In the genomic region with DNA sequence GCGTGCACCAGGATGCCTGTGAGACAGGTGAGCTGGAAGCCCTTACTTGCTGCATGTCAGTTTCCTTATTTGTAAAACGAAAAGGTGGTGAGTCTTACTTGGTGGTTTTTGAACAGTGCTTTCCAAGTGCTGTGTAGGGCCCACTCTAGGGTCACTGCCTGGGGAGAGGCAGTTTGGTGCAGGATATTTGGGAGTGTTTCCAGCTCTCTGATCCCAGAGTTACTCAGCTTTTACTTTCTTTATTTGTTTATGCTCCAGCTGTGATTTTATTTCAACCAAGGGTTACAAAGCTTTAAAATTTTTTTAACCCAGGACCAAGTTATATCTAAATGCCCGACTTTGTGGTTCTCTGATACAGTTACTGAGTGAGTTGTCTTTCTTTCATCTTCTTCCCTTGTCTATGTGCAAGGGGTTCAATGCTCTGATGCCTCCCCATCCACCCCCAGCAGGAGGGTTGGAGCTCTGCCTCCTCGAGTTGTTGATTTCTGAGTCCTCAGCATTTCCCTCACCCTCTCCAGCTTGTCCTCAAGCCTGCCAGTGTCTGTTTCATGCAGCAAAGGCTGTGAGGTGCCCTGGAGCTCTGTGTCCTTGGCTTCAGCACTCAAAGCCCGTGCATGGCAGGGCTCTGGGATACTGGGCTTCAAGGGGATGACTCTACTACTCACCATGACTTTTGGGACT, we compare ENCODE assay signal across 17 cellular contexts.
DNase-seq lines count a peak whose midpoint lies in the region; ATAC-seq and TF ChIP-seq lines count a peak whose summit lies in the region.
"Had no signal": no experiment of that assay in that cellular context is flagged by ENCODE, and none has a peak within 500 bp of the region (broad histone marks: within the 10 kb centered on the region; RNA-seq: fewer than 3 reads in every experiment).

No MANE protein-coding gene starts in this region.

- no peak for TF ChIP-seq CTCF in PC-3 (conservative IDR thresholded peaks at IDR 0.05; ENCODE audit: low read depth, low read length)
- peak in 1 of 4 experiments; percentile 10 for TF ChIP-seq CTCF in gastroesophageal sphincter (IDR thresholded peaks at IDR 0.05)
- no peak for TF ChIP-seq CTCF in testis (IDR thresholded peaks at IDR 0.05)
- no peak for TF ChIP-seq CTCF in HFFc6 (IDR thresholded peaks at IDR 0.05)

- DNase-seq in PC-3, result peak; percentile 4
- DNase-seq in testis, result no peak
- DNase-seq in HFFc6, result no peak
- no peak for DNase-seq in activated effector memory CD4-positive, alpha-beta T cell treated with anti-CD3 and anti-CD28 coated beads, Interleukin-2, amount 50 U/mL, for 16 hours
- no peak for DNase-seq in UCSD-AML1 (lab: John Stamatoyannopoulos, UW; ENCODE audit: unreplicated experiment)
- DNase-seq: activated CD4-positive, alpha-beta T cell treated with anti-CD3 and anti-CD28 coated beads for 36 hours; NCI-H1436; NCI-H774; stimulated activated naive CD8-positive, alpha-beta T cell treated with anti-CD3 and anti-CD28 coated beads, Interleukin-15, amount 100 ng/mL, for 72 hours had no signal

- H3K27me3 Mint-ChIP-seq in HFFc6 (ENCODE audit: insufficient read depth), result peaks cover 5% of the 10 kb centered on the region; the same call in 1 of the 2 replicates
- H3K27me3 Mint-ChIP-seq: natural killer cell treated with Interleukin-12 subunit alpha and Interleukin-12 subunit beta and Interleukin-15 and Interleukin-18, amount 100 ng/mL, for 72 hours had no signal

- no peak overlapping the region for H3K4me3 Mint-ChIP-seq in HFFc6
- H3K4me3 Mint-ChIP-seq: activated CD4-positive, alpha-beta T cell treated with anti-CD3 and anti-CD28 coated beads for 36 hours; activated naive CD8-positive, alpha-beta T cell; natural killer cell treated with Interleukin-12 subunit alpha and Interleukin-12 subunit beta and Interleukin-15 and Interleukin-18, amount 100 ng/mL, for 72 hours; stimulated activated naive CD8-positive, alpha-beta T cell treated with anti-CD3 and anti-CD28 coated beads, Interleukin-15, amount 100 ng/mL, for 72 hours had no signal

- CTCF ChIA-PET in PC-3 (lab: Charles Lee), result interaction anchor here (1.0 kb wide), 1 partner anchor 230 kb away, joined by 4 read pairs; no protein-coding TSS in a partner anchor

- no peaks in the 10 kb centered on the region for H3K4me1 Mint-ChIP-seq in HFFc6 (ENCODE audit: low read depth)
- H3K4me1 Mint-ChIP-seq: activated CD4-positive, alpha-beta T cell treated with anti-CD3 and anti-CD28 coated beads for 36 hours had no signal

- 33 to 44% methylated on average over 2 to 4 of the region's 5 CpGs for WGBS in gastroesophageal sphincter (ENCODE audit: low coverage in 1 of 2), 2 donors
- WGBS in testis, 2 donors, result 53 to 56% methylated on average over 5 of the region's 5 CpGs

- H3K9me3 ChIP-seq in PC-3 (ENCODE audit: low read length) (no peaks in the 10 kb centered on the region), gastroesophageal sphincter (no peaks in the 10 kb centered on the region), mucosa of stomach (ENCODE audit: control insufficient read depth, low read length) (no peaks in the 10 kb centered on the region), testis (no peaks in the 10 kb centered on the region)

- H3K36me3 ChIP-seq in PC-3 (ENCODE audit: low read depth, low read length) (no peaks in the 10 kb centered on the region), gastroesophageal sphincter (no peaks in the 10 kb centered on the region), mucosa of stomach (ENCODE audit: control insufficient read depth, insufficient read depth, low read length) (no peaks in the 10 kb centered on the region), testis (ENCODE audit: low read depth, missing control alignments) (no peaks in the 10 kb centered on the region)

- H3K4me3 ChIP-seq in PC-3 (ENCODE audit: low read length) (no peak overlapping the region), gastroesophageal sphincter (no peak overlapping the region), mucosa of stomach (ENCODE audit: low read length) (no peak overlapping the region), testis (no peak overlapping the region)
- H3K4me3 ChIP-seq: K562, skin epidermis had no signal

- BruUV-seq in PC-3 (replicated peaks; lab: Mats Ljungman, UMichigan), result no TSS peak

- peaks cover 8% of the 10 kb centered on the region; the same call in 1 of the 2 replicates for H3K4me1 ChIP-seq in PC-3 (ENCODE audit: insufficient read depth, low read length)
- H3K4me1 ChIP-seq in gastroesophageal sphincter, result peaks cover 5 to 61% (median 13%) of the 10 kb centered on the region in 3 donors
- peaks cover 41% of the 10 kb centered on the region for H3K4me1 ChIP-seq in mucosa of stomach (ENCODE audit: control insufficient read depth, insufficient read depth, low read length)
- peaks cover 7% of the 10 kb centered on the region for H3K4me1 ChIP-seq in testis

- H3K79me2 ChIP-seq in PC-3 (ENCODE audit: low read length), result no peaks in the 10 kb centered on the region

- H3K4me2 ChIP-seq in PC-3 (ENCODE audit: low read length), result no peak overlapping the region

- intact Hi-C loops in PC-3 (cut with micrococcal nuclease) (loop anchor here (5.0 to 10.0 kb wide), 2 partner anchors 100 to 137 kb away; no protein-coding TSS in a partner anchor), testis (cut with DNase I; ENCODE audit: low total_unique reads) (no loop called here)

- peaks cover 4% of the 10 kb centered on the region; the same call in 1 of the 2 replicates for H3K9me3 Mint-ChIP-seq in HFFc6
- H3K9me3 Mint-ChIP-seq: natural killer cell treated with Interleukin-12 subunit alpha and Interleukin-12 subunit beta and Interleukin-15 and Interleukin-18, amount 100 ng/mL, for 72 hours had no signal

- no peak overlapping the region for H3K27ac ChIP-seq in PC-3 (ENCODE audit: low read length)
- peak overlapping the region; percentile 46 to 72 (median 62) for H3K27ac ChIP-seq in gastroesophageal sphincter
- peak overlapping the region; percentile 29 to 46 for H3K27ac ChIP-seq in testis

- POLR2A ChIA-PET in PC-3 (lab: Charles Lee; ENCODE audit: unreplicated experiment), result no interaction called here

- H4K20me1 ChIP-seq in PC-3 (ENCODE audit: low read length), result no peaks in the 10 kb centered on the region

- ATAC-seq in PC-3 (peak; percentile 45), gastroesophageal sphincter (no peak), HG02588 (IDR thresholded peaks at IDR 0.05; ENCODE audit: unreplicated experiment) (no peak)
- ATAC-seq: activated CD4-positive, alpha-beta T cell treated with anti-CD3 and anti-CD28 coated beads for 36 hours; HCT116; K562; natural killer cell treated with Interleukin-12 subunit alpha and Interleukin-12 subunit beta and Interleukin-15 and Interleukin-18, amount 100 ng/mL, for 72 hours; stimulated activated naive CD8-positive, alpha-beta T cell treated with anti-CD3 and anti-CD28 coated beads, Interleukin-15, amount 100 ng/mL, for 72 hours had no signal

- no peak overlapping the region for H3K27ac Mint-ChIP-seq in HFFc6
- H3K27ac Mint-ChIP-seq: activated CD4-positive, alpha-beta T cell treated with anti-CD3 and anti-CD28 coated beads for 36 hours; activated naive CD8-positive, alpha-beta T cell; natural killer cell treated with Interleukin-12 subunit alpha and Interleukin-12 subunit beta and Interleukin-15 and Interleukin-18, amount 100 ng/mL, for 72 hours; stimulated activated naive CD8-positive, alpha-beta T cell treated with anti-CD3 and anti-CD28 coated beads, Interleukin-15, amount 100 ng/mL, for 72 hours had no signal

- H3K9ac ChIP-seq in PC-3 (ENCODE audit: low read length) (no peak overlapping the region), mucosa of stomach (ENCODE audit: low read length) (peak overlapping the region; percentile 11)

- H3F3A ChIP-seq in PC-3 (ENCODE audit: low read length, unreplicated experiment), result no peaks in the 10 kb centered on the region

- no peaks in the 10 kb centered on the region for H3K27me3 ChIP-seq in PC-3 (ENCODE audit: low read length)
- no peaks in the 10 kb centered on the region for H3K27me3 ChIP-seq in gastroesophageal sphincter
- no peaks in the 10 kb centered on the region for H3K27me3 ChIP-seq in mucosa of stomach (ENCODE audit: control insufficient read depth, insufficient read depth, low read length)
- H3K27me3 ChIP-seq in testis, result no peaks in the 10 kb centered on the region

- no peaks in the 10 kb centered on the region for H3K9me2 ChIP-seq in PC-3 (replicated peaks; ENCODE audit: low read length)

- TF ChIP-seq EP300 in gastroesophageal sphincter (IDR thresholded peaks at IDR 0.05), result no peak

- H3K36me3 Mint-ChIP-seq in HFFc6 (ENCODE audit: low read depth), result no peaks in the 10 kb centered on the region
- H3K36me3 Mint-ChIP-seq: activated naive CD8-positive, alpha-beta T cell; natural killer cell treated with Interleukin-12 subunit alpha and Interleukin-12 subunit beta and Interleukin-15 and Interleukin-18, amount 100 ng/mL, for 72 hours had no signal

- no peak overlapping the region for H2AFZ ChIP-seq in PC-3 (ENCODE audit: low read length)

- no peak for TF ChIP-seq POLR2A in gastroesophageal sphincter (IDR thresholded peaks at IDR 0.05)
- TF ChIP-seq POLR2A in testis (IDR thresholded peaks at IDR 0.05), result no peak
